In genomic region chr15:98286200-98286599, GRCh38 we compare ENCODE assay signal across 16 cellular contexts.
DNase-seq lines count a peak whose midpoint lies in the region; ATAC-seq and TF ChIP-seq lines count a peak whose summit lies in the region.
"Had no signal": no experiment of that assay in that cellular context is flagged by ENCODE, and none has a peak within 500 bp of the region (broad histone marks: within the 10 kb centered on the region; RNA-seq: fewer than 3 reads in every experiment).

No MANE protein-coding gene starts in this region.

- H2AFZ ChIP-seq in neuronal stem cell (ENCODE audit: low read length) = no peak overlapping the region
- H2AFZ ChIP-seq: GM23338 had no signal

- H3K79me1 ChIP-seq in neuronal stem cell (ENCODE audit: low read depth, low read length) = no peaks in the 10 kb centered on the region

- no peak overlapping the region for H2BK15ac ChIP-seq in neuronal stem cell (ENCODE audit: low read length)

- H3K4me3 ChIP-seq in esophagus muscularis mucosa (no peak overlapping the region), neuronal stem cell (ENCODE audit: low read length in 2 of 2) (no peak overlapping the region)
- H3K4me3 ChIP-seq: GM23338, HAP-1 had no signal

- TF ChIP-seq CTCF in esophagus muscularis mucosa (IDR thresholded peaks at IDR 0.05) = no peak

- H3K4ac ChIP-seq in neuronal stem cell (ENCODE audit: low read length) = no peak overlapping the region

- H3K9ac ChIP-seq in neuronal stem cell (ENCODE audit: low read depth, low read length, poor library complexity) = no peak overlapping the region

- H2AK5ac ChIP-seq in neuronal stem cell (ENCODE audit: low read depth, low read length) = no peak overlapping the region

- H3K4me1 ChIP-seq in esophagus muscularis mucosa (no peaks in the 10 kb centered on the region), neuronal stem cell (ENCODE audit: control insufficient read depth in 2 of 2, insufficient read depth in 1 of 2, low read depth in 1 of 2, low read length in 2 of 2) (peaks cover 0 to 2% of the 10 kb centered on the region in 2 donors)
- H3K4me1 ChIP-seq: HAP-1 had no signal

- peaks cover 0 to 36% (median 0%) of the 10 kb centered on the region in 4 donors for H3K27me3 ChIP-seq in esophagus muscularis mucosa
- no peaks in the 10 kb centered on the region for H3K27me3 ChIP-seq in neuronal stem cell (ENCODE audit: control insufficient read depth in 3 of 3, insufficient read depth in 3 of 3, low read depth in 1 of 3, low read length in 3 of 3)

- TF ChIP-seq EP300 in esophagus muscularis mucosa (IDR thresholded peaks at IDR 0.05) = no peak

- no peak overlapping the region for H4K91ac ChIP-seq in neuronal stem cell (ENCODE audit: low read depth, low read length, poor library complexity)

- DNase-seq in esophagus muscularis mucosa (ENCODE audit: extremely low spot score) = peak; percentile 85
- DNase-seq in islet precursor cell = peak; percentile 32
- DNase-seq in neuronal stem cell (ENCODE audit: low spot score) = no peak
- DNase-seq in NK-92 treated with Interleukin-12 subunit alpha and Interleukin-12 subunit beta, amount 100 ng/mL, for 24 hours (lab: John Stamatoyannopoulos, UW) = no peak
- DNase-seq in SHP77 treated with DMSO at 0.1 percent for 48 hours (lab: John Stamatoyannopoulos, UW) = no peak
- DNase-seq in activated CD4-positive, alpha-beta T cell treated with anti-CD3 and anti-CD28 coated beads, Interleukin-2, amount 50 U/mL, for 4 hours = no peak
- DNase-seq: C1 segment of cervical spinal cord; Calu3; CD4-positive, alpha-beta memory T cell; COR-L47; DMS53; DMS79 treated with DMSO at 0.1 percent for 48 hours; GF-D8 had no signal

- no peak overlapping the region for H3K23ac ChIP-seq in neuronal stem cell (ENCODE audit: low read depth, low read length, poor library complexity)

- H3K4me2 ChIP-seq in neuronal stem cell (ENCODE audit: insufficient read depth, low read length, poor library complexity, severe bottlenecking) = no peak overlapping the region
- H3K4me2 ChIP-seq: GM23338 had no signal

- WGBS in esophagus muscularis mucosa = 45% methylated on average over 5 of the region's 5 CpGs
- no CpG with 5 or more reads among the region's 5 CpGs for WGBS in neuronal stem cell (ENCODE audit: extremely low coverage in 2 of 2, insufficient read length in 2 of 2, insufficient replicate concordance in 1 of 2), 2 donors

- no peak overlapping the region for H3K27ac ChIP-seq in esophagus muscularis mucosa (replicated peaks in 1 of 4)
- H3K27ac ChIP-seq in neuronal stem cell (replicated peaks; ENCODE audit: low read length) = no peak overlapping the region

- peak overlapping the region; percentile 3 for H3K18ac ChIP-seq in neuronal stem cell (ENCODE audit: low read length)

- intact Hi-C loops in esophagus muscularis mucosa (cut with DNase I) = no loop called here

- H3K36me3 ChIP-seq in esophagus muscularis mucosa = no peaks in the 10 kb centered on the region
- no peaks in the 10 kb centered on the region for H3K36me3 ChIP-seq in neuronal stem cell (replicated peaks in 1 of 2; ENCODE audit: control insufficient read depth in 2 of 2, insufficient read depth in 2 of 2, low read length in 2 of 2)
- H3K36me3 ChIP-seq: HAP-1 had no signal

- no peak overlapping the region for H2BK5ac ChIP-seq in neuronal stem cell (ENCODE audit: low read length)

- no peak for ATAC-seq in GM18861 (IDR thresholded peaks at IDR 0.05; ENCODE audit: unreplicated experiment)
- ATAC-seq: GM23338 had no signal

- no peak overlapping the region for H4K8ac ChIP-seq in neuronal stem cell (ENCODE audit: low read depth, low read length)

- H2BK12ac ChIP-seq in neuronal stem cell (ENCODE audit: low read length) = no peak overlapping the region

- no peak overlapping the region for H2BK120ac ChIP-seq in neuronal stem cell (ENCODE audit: low read depth, low read length)

- H3K9me3 ChIP-seq in esophagus muscularis mucosa = no peaks in the 10 kb centered on the region
- no peaks in the 10 kb centered on the region for H3K9me3 ChIP-seq in neuronal stem cell (replicated peaks in 1 of 2; ENCODE audit: control insufficient read depth in 2 of 2, insufficient read depth in 1 of 2, low read depth in 1 of 2, low read length in 2 of 2)
- H3K9me3 ChIP-seq: HAP-1 had no signal

- no peak overlapping the region for H3K14ac ChIP-seq in neuronal stem cell (ENCODE audit: low read length)

- TF ChIP-seq POLR2A in esophagus muscularis mucosa (IDR thresholded peaks at IDR 0.05; ENCODE audit: low read depth) = no peak

Comparison
In these comparisons a context has a peak if more than half of its experiments do, and no peak if none do; other contexts are left out.
1. DNase-seq: peak in esophagus muscularis mucosa (single experiment) and islet precursor cell (single experiment); none in neuronal stem cell (single experiment), NK-92 treated with Interleukin-12 subunit alpha and Interleukin-12 subunit beta, amount 100 ng/mL, for 24 hours (single experiment), SHP77 treated with DMSO at 0.1 percent for 48 hours (single experiment) and activated CD4-positive, alpha-beta T cell treated with anti-CD3 and anti-CD28 coated beads, Interleukin-2, amount 50 U/mL, for 4 hours (0 of 2).